In the genomic region with DNA sequence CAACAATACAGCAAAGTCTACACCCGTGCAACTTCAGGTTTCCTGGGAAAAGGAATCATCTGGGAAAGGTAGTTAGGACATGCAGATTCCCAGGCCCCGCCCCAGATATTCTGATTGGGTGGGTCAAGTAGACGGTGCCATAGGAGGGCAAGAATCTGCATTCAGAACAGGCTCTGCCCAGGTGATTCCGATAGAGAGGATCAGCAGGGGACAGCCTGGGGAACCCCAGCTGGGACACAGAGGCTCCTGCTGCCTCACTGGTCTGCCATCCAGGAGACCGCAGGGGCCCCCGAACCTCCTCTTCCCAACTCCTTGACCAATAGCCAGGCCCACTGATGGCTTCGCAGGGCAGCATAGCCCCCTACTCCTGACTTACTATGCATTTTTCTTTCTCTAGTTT, we compare ENCODE assay signal across 35 cellular contexts.
"Had no signal": no experiment of that assay in that cellular context is flagged by ENCODE, and none has a peak within 500 bp of the region (broad histone marks: within the 10 kb centered on the region; RNA-seq: fewer than 3 reads in every experiment).

No MANE protein-coding gene starts in this region.

- ATAC-seq: activated CD8-positive, alpha-beta T cell treated with anti-CD3 and anti-CD28 coated beads for 36 hours; activated naive CD8-positive, alpha-beta T cell treated with anti-CD3 and anti-CD28 coated beads, Interleukin-2, amount 50 U/mL, for 24 hours had no signal

- H3K9me3 ChIP-seq: ascending aorta had no signal

- H3K27ac ChIP-seq: ascending aorta, cardiac muscle cell, VCaP had no signal

- H3K4me1 ChIP-seq: ascending aorta had no signal

- H3K9me3 Mint-ChIP-seq: activated B cell treated with CpG ODN at 0.5 μM for 24 hours; activated CD4-positive, alpha-beta memory T cell treated with anti-CD3 and anti-CD28 coated beads for 36 hours; activated CD4-positive, alpha-beta T cell treated with anti-CD3 and anti-CD28 coated beads, Interleukin-2, amount 10 ng/mL, durations not matched to agents 24 days and 14 days; activated CD8-positive, alpha-beta T cell treated with anti-CD3 and anti-CD28 coated beads for 36 hours; activated naive CD4-positive, alpha-beta T cell treated with anti-CD3 and anti-CD28 coated beads, Interleukin-2, amount 10 ng/mL, durations not matched to agents 7 days and 5 days; activated naive CD4-positive, alpha-beta T cell treated with anti-CD3 and anti-CD28 coated beads, Interleukin-2, amount 50 U/mL, for 24 hours; activated naive CD8-positive, alpha-beta T cell treated with anti-CD3 and anti-CD28 coated beads, Interleukin-2, amount 10 ng/mL, durations not matched to agents 7 days and 5 days; activated naive CD8-positive, alpha-beta T cell treated with anti-CD3 and anti-CD28 coated beads, Interleukin-2, amount 50 U/mL, for 24 hours; activated T-helper 2 cell treated with anti-CD3 and anti-CD28 coated beads, Interferon-gamma antibody, Interleukin-2, Interleukin-4, amounts not matched to agents 10 μg/mL and 5 μg/mL and 100 μg/mL, durations not matched to agents 14 hours and 24 hours and 36 hours; central memory CD8-positive, alpha-beta T cell; T-helper 1 cell treated with Interleukin-12 subunit alpha and Interleukin-12 subunit beta and Interleukin-4 antibody, amounts not matched to agents 30 μg/mL and 1 μg/mL, for 36 hours; T-helper 2 cell treated with Interferon-gamma antibody and Interleukin-4, amounts not matched to agents 5 μg/mL and 100 μg/mL, for 36 hours had no signal

- H3K4me3 Mint-ChIP-seq: activated B cell treated with CpG ODN at 0.5 μM for 24 hours; activated CD4-positive, alpha-beta memory T cell treated with anti-CD3 and anti-CD28 coated beads for 36 hours; activated CD4-positive, alpha-beta T cell treated with anti-CD3 and anti-CD28 coated beads, Interleukin-2, amount 10 ng/mL, durations not matched to agents 24 days and 14 days; activated CD8-positive, alpha-beta T cell treated with anti-CD3 and anti-CD28 coated beads for 36 hours; activated naive CD4-positive, alpha-beta T cell treated with anti-CD3 and anti-CD28 coated beads, Interleukin-2, amount 10 ng/mL, durations not matched to agents 7 days and 5 days; activated naive CD4-positive, alpha-beta T cell treated with anti-CD3 and anti-CD28 coated beads, Interleukin-2, amount 50 U/mL, for 24 hours; activated naive CD8-positive, alpha-beta T cell; activated naive CD8-positive, alpha-beta T cell treated with anti-CD3 and anti-CD28 coated beads, Interleukin-2, amount 10 ng/mL, durations not matched to agents 7 days and 5 days; activated naive CD8-positive, alpha-beta T cell treated with anti-CD3 and anti-CD28 coated beads, Interleukin-2, amount 50 U/mL, for 24 hours; brain; central memory CD8-positive, alpha-beta T cell; T-helper 1 cell treated with Interleukin-12 subunit alpha and Interleukin-12 subunit beta and Interleukin-4 antibody, amounts not matched to agents 30 μg/mL and 1 μg/mL, for 36 hours; T-helper 2 cell treated with Interferon-gamma antibody and Interleukin-4, amounts not matched to agents 5 μg/mL and 100 μg/mL, for 36 hours had no signal

- DNase-seq: activated B cell treated with CpG ODN at 0.5 μM for 24 hours; activated CD4-positive, alpha-beta memory T cell treated with anti-CD3 and anti-CD28 coated beads for 36 hours; activated CD4-positive, alpha-beta T cell treated with anti-CD3 and anti-CD28 coated beads for 4 hours; activated CD4-positive, alpha-beta T cell treated with anti-CD3 and anti-CD28 coated beads, Interleukin-2, amount 10 ng/mL, durations not matched to agents 24 days and 14 days; activated CD4-positive, alpha-beta T cell treated with anti-CD3 and anti-CD28 coated beads, Interleukin-2, amount 50 U/mL, for 1 hour; activated CD4-positive, alpha-beta T cell treated with anti-CD3 and anti-CD28 coated beads, Interleukin-2, amount 50 U/mL, for 4 hours; activated CD4-positive, CD25-positive, alpha-beta regulatory T cell treated with anti-CD3 and anti-CD28 coated beads, Interleukin-2, amount 50 U/mL, for 72 hours; activated CD8-positive, alpha-beta memory T cell treated with anti-CD3 and anti-CD28 coated beads, Interleukin-2, amount 50 U/mL, for 4 hours; activated CD8-positive, alpha-beta T cell treated with anti-CD3 and anti-CD28 coated beads for 36 hours; activated effector memory CD4-positive, alpha-beta T cell treated with Interleukin-2 at 50 U/mL for 16 hours; activated gamma-delta T cell; activated naive CD4-positive, alpha-beta T cell treated with anti-CD3 and anti-CD28 coated beads, Interleukin-2, amount 10 ng/mL, durations not matched to agents 7 days and 5 days; activated naive CD4-positive, alpha-beta T cell treated with Interleukin-2 at 50 U/mL for 16 hours; activated naive CD8-positive, alpha-beta T cell treated with anti-CD3 and anti-CD28 coated beads, Interleukin-2, amount 10 ng/mL, durations not matched to agents 7 days and 5 days; activated naive CD8-positive, alpha-beta T cell treated with anti-CD3 and anti-CD28 coated beads, Interleukin-2, amount 50 U/mL, for 24 hours; activated T-cell treated with anti-CD3 and anti-CD28 coated beads for 4 hours; activated T-cell treated with anti-CD3 and anti-CD28 coated beads, Interleukin-2, amount 50 U/mL, for 1 hour; activated T-cell treated with anti-CD3 and anti-CD28 coated beads, Interleukin-2, amount 50 U/mL, for 48 hours; amygdala; anterior cingulate cortex; caudate nucleus; SW 1271; T-helper 1 cell; T-helper 2 cell; T-helper 9 cell had no signal

- H3K27me3 ChIP-seq: ascending aorta had no signal

- H3K36me3 ChIP-seq: ascending aorta, cardiac muscle cell had no signal

- H3K36me3 Mint-ChIP-seq: activated CD4-positive, alpha-beta memory T cell treated with anti-CD3 and anti-CD28 coated beads for 36 hours; activated naive CD4-positive, alpha-beta T cell treated with anti-CD3 and anti-CD28 coated beads, Interleukin-2, amount 10 ng/mL, durations not matched to agents 7 days and 5 days; activated naive CD4-positive, alpha-beta T cell treated with anti-CD3 and anti-CD28 coated beads, Interleukin-2, amount 50 U/mL, for 24 hours; activated naive CD8-positive, alpha-beta T cell; activated naive CD8-positive, alpha-beta T cell treated with anti-CD3 and anti-CD28 coated beads, Interleukin-2, amount 10 ng/mL, durations not matched to agents 7 days and 5 days; brain had no signal

- H3K4me3 ChIP-seq: ascending aorta, cardiac muscle cell had no signal

- H3K4me1 Mint-ChIP-seq: activated B cell treated with CpG ODN at 0.5 μM for 24 hours; activated CD4-positive, alpha-beta T cell treated with anti-CD3 and anti-CD28 coated beads, Interleukin-2, amount 10 ng/mL, durations not matched to agents 24 days and 14 days; activated naive CD4-positive, alpha-beta T cell treated with anti-CD3 and anti-CD28 coated beads, Interleukin-2, amount 10 ng/mL, durations not matched to agents 7 days and 5 days; activated naive CD4-positive, alpha-beta T cell treated with anti-CD3 and anti-CD28 coated beads, Interleukin-2, amount 50 U/mL, for 24 hours; activated naive CD8-positive, alpha-beta T cell treated with anti-CD3 and anti-CD28 coated beads, Interleukin-2, amount 10 ng/mL, durations not matched to agents 7 days and 5 days; activated naive CD8-positive, alpha-beta T cell treated with anti-CD3 and anti-CD28 coated beads, Interleukin-2, amount 50 U/mL, for 24 hours; central memory CD8-positive, alpha-beta T cell had no signal
